24 cellular contexts compared by ENCODE assay signal in the genomic region with DNA sequence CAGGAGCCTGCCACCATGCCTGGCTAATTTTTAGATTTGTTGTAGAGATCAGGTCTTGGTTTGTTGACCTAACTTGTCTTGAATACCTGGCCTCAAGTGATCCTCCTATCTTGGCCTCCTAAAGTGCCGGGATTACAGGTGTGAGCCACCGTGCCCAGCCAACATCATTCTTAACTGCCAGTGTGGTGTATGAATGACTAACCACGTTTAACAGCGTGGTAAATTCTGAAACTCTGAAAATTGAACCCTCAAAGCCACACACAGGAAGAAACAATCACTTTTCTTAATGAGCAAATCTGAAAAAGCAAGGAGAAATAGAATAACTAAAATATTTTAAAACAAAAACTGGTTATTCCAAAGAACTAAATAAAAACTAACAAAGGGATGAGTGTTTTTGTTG. TPM values are rescaled to one million over a fixed set of nuclear protein-coding genes. Genes with fewer than 3 reads are reported as not detected.
DNase-seq lines count a peak whose midpoint lies in the region; ATAC-seq and TF ChIP-seq lines count a peak whose summit lies in the region.
"Had no signal": no experiment of that assay in that cellular context is flagged by ENCODE, and none has a peak within 500 bp of the region (broad histone marks: within the 10 kb centered on the region; RNA-seq: fewer than 3 reads in every experiment).

No MANE protein-coding gene starts in this region.

- ATAC-seq in activated T-cell treated with anti-CD3 and anti-CD28 coated beads, Interleukin-2, amount 50 U/mL, for 72 hours (replicated peaks in 1 of 2) = peak; percentile 52 to 66
- peak; percentile 67; the same call in 2 of the 3 replicates for ATAC-seq in DND-41 (ENCODE audit: insufficient read depth, low read depth)
- no peak for ATAC-seq in PC-3
- no peak for ATAC-seq in GM19023 (IDR thresholded peaks at IDR 0.05; ENCODE audit: unreplicated experiment)
- ATAC-seq: GM23338 had no signal

- H3K4me3 ChIP-seq in DND-41 (ENCODE audit: low read depth in 1 of 2, low read length in 2 of 2) = no peak overlapping the region
- H3K4me3 ChIP-seq in PC-3 (ENCODE audit: low read length) = no peak overlapping the region
- H3K4me3 ChIP-seq: GM23338 had no signal

- H3K4me1 ChIP-seq in DND-41 (ENCODE audit: insufficient read depth, low read length) (no peaks in the 10 kb centered on the region), PC-3 (ENCODE audit: insufficient read depth, low read length) (peaks cover 11% of the 10 kb centered on the region)

- H3K9ac ChIP-seq in DND-41 (ENCODE audit: low read depth, low read length) (no peak overlapping the region), PC-3 (ENCODE audit: low read length) (no peak overlapping the region)

- H2AFZ ChIP-seq in DND-41 (ENCODE audit: low read depth, low read length) (no peak overlapping the region), PC-3 (ENCODE audit: low read length) (no peak overlapping the region)
- H2AFZ ChIP-seq: GM23338 had no signal

- no peak overlapping the region for H3K4me2 ChIP-seq in DND-41 (ENCODE audit: insufficient read depth, low read length)
- H3K4me2 ChIP-seq in PC-3 (ENCODE audit: low read length) = no peak overlapping the region
- H3K4me2 ChIP-seq: GM23338 had no signal

- POLR2A ChIA-PET in activated CD4-positive, alpha-beta memory T cell treated with anti-CD3 and anti-CD28 coated beads for 36 hours (lab: Charles Lee) = no interaction called here
- POLR2A ChIA-PET in PC-3 (lab: Charles Lee; ENCODE audit: unreplicated experiment) = no interaction called here

- no peaks in the 10 kb centered on the region for H3K9me3 ChIP-seq in DND-41 (ENCODE audit: insufficient read depth, low read length, severe bottlenecking)
- H3K9me3 ChIP-seq in PC-3 (ENCODE audit: low read length) = no peaks in the 10 kb centered on the region

- peak; percentile 12 to 22 for DNase-seq in activated T-cell treated with anti-CD3 and anti-CD28 coated beads, Interleukin-2, amount 50 U/mL, for 72 hours
- DNase-seq in activated T-cell treated with anti-CD3 and anti-CD28 coated beads for 4 hours = no peak
- no peak for DNase-seq in DND-41
- DNase-seq in activated CD4-positive, alpha-beta memory T cell treated with anti-CD3 and anti-CD28 coated beads for 36 hours = peak; percentile 35
- DNase-seq in progenitor cell of endocrine pancreas (ENCODE audit: low spot score, unreplicated experiment) = no peak
- DNase-seq in PC-3 = no peak
- no peak for DNase-seq in anterior cingulate cortex (lab: John Stamatoyannopoulos, UW)
- DNase-seq: ACHN, C1 segment of cervical spinal cord, DMS 273 treated with DMSO at 0.1 percent for 48 hours, GF-D8, HCEC 1CT, NCI-H1048, NCI-H1436, NCI-H1930, NCI-H226, NCI-H526, Right ventricle myocardium superior had no signal

- TF ChIP-seq CTCF in DND-41 (IDR thresholded peaks at IDR 0.05; ENCODE audit: borderline replicate concordance, extremely low read depth, low read length, poor library complexity, severe bottlenecking) (no peak), progenitor cell of endocrine pancreas (IDR thresholded peaks at IDR 0.05; ENCODE audit: unreplicated experiment) (no peak), PC-3 (conservative IDR thresholded peaks at IDR 0.05; ENCODE audit: low read depth, low read length) (no peak)

- CTCF ChIA-PET in activated CD4-positive, alpha-beta memory T cell treated with anti-CD3 and anti-CD28 coated beads for 36 hours (lab: Charles Lee) = interaction anchor here (2.2 kb wide), 1 partner anchor 181 kb away, joined by 8 read pairs; no protein-coding TSS in a partner anchor
- CTCF ChIA-PET in PC-3 (lab: Charles Lee) = no interaction called here

- peaks cover 4 to 11% of the 10 kb centered on the region in 2 donors for H3K36me3 Mint-ChIP-seq in activated T-cell treated with anti-CD3 and anti-CD28 coated beads, Interleukin-2, amount 50 U/mL, for 72 hours (ENCODE audit: insufficient read depth in 2 of 2)
- H3K36me3 Mint-ChIP-seq in activated CD4-positive, alpha-beta memory T cell treated with anti-CD3 and anti-CD28 coated beads for 36 hours = peaks cover 27% of the 10 kb centered on the region
- H3K36me3 Mint-ChIP-seq in progenitor cell of endocrine pancreas (ENCODE audit: insufficient read depth) = peaks cover 13% of the 10 kb centered on the region

- H3K27me3 ChIP-seq in DND-41 (ENCODE audit: insufficient read depth, low read length, poor library complexity) (no peaks in the 10 kb centered on the region), PC-3 (ENCODE audit: low read length) (no peaks in the 10 kb centered on the region)

- no peaks in the 10 kb centered on the region for H3K9me3 Mint-ChIP-seq in activated T-cell treated with anti-CD3 and anti-CD28 coated beads, Interleukin-2, amount 50 U/mL, for 72 hours
- no peaks in the 10 kb centered on the region for H3K9me3 Mint-ChIP-seq in activated CD4-positive, alpha-beta memory T cell treated with anti-CD3 and anti-CD28 coated beads for 36 hours
- no peaks in the 10 kb centered on the region for H3K9me3 Mint-ChIP-seq in progenitor cell of endocrine pancreas (ENCODE audit: low read depth)

- H3K27ac Mint-ChIP-seq in activated T-cell treated with anti-CD3 and anti-CD28 coated beads, Interleukin-2, amount 50 U/mL, for 72 hours = no peak overlapping the region
- no peak overlapping the region for H3K27ac Mint-ChIP-seq in activated CD4-positive, alpha-beta memory T cell treated with anti-CD3 and anti-CD28 coated beads for 36 hours
- H3K27ac Mint-ChIP-seq in progenitor cell of endocrine pancreas = peak overlapping the region; percentile 49
- H3K27ac Mint-ChIP-seq: GM23338 had no signal

- H3K36me3 ChIP-seq in DND-41 (ENCODE audit: insufficient read depth, low read length) (peaks cover 20% of the 10 kb centered on the region), PC-3 (ENCODE audit: low read depth, low read length) (0 out of 2 replicates have a peak, but pooled peaks cover 4% of the 10 kb centered on the region)

- H3K4me1 Mint-ChIP-seq in activated T-cell treated with anti-CD3 and anti-CD28 coated beads, Interleukin-2, amount 50 U/mL, for 72 hours (ENCODE audit: low read depth) = peaks cover 38% of the 10 kb centered on the region
- H3K4me1 Mint-ChIP-seq in activated CD4-positive, alpha-beta memory T cell treated with anti-CD3 and anti-CD28 coated beads for 36 hours (ENCODE audit: low read depth) = peaks cover 23% of the 10 kb centered on the region
- no peaks in the 10 kb centered on the region for H3K4me1 Mint-ChIP-seq in progenitor cell of endocrine pancreas (ENCODE audit: low read depth)
- H3K4me1 Mint-ChIP-seq: GM23338 had no signal

- no peaks in the 10 kb centered on the region for H3K9me2 ChIP-seq in PC-3 (replicated peaks; ENCODE audit: low read length)

- H4K20me1 ChIP-seq in DND-41 (ENCODE audit: insufficient read depth, low read length) = peaks cover 4% of the 10 kb centered on the region
- no peaks in the 10 kb centered on the region for H4K20me1 ChIP-seq in PC-3 (ENCODE audit: low read length)

- no peaks in the 10 kb centered on the region for H3F3A ChIP-seq in PC-3 (ENCODE audit: low read length, unreplicated experiment)

- intact Hi-C loops in activated CD4-positive, alpha-beta memory T cell treated with anti-CD3 and anti-CD28 coated beads for 36 hours (cut with micrococcal nuclease) = loop anchor here (5.0 kb wide), 1 partner anchor 145 kb away; a partner anchor contains a TSS
- intact Hi-C loops in PC-3 (cut with micrococcal nuclease) = loop anchor here (5.0 kb wide), 2 partner anchors 85 to 145 kb away; a partner anchor contains a TSS

- H3K4me3 Mint-ChIP-seq in activated T-cell treated with anti-CD3 and anti-CD28 coated beads, Interleukin-2, amount 50 U/mL, for 72 hours = no peak overlapping the region
- no peak overlapping the region for H3K4me3 Mint-ChIP-seq in activated CD4-positive, alpha-beta memory T cell treated with anti-CD3 and anti-CD28 coated beads for 36 hours
- H3K4me3 Mint-ChIP-seq in progenitor cell of endocrine pancreas (ENCODE audit: low read depth) = no peak overlapping the region
- H3K4me3 Mint-ChIP-seq: GM23338 had no signal

- no peak overlapping the region for H3K27ac ChIP-seq in DND-41 (ENCODE audit: low read length)
- no peak overlapping the region for H3K27ac ChIP-seq in PC-3 (ENCODE audit: low read length)
- H3K27ac ChIP-seq: HL-60 had no signal

- no peaks in the 10 kb centered on the region for H3K27me3 Mint-ChIP-seq in activated T-cell treated with anti-CD3 and anti-CD28 coated beads, Interleukin-2, amount 50 U/mL, for 72 hours (ENCODE audit: low read depth)
- H3K27me3 Mint-ChIP-seq in activated CD4-positive, alpha-beta memory T cell treated with anti-CD3 and anti-CD28 coated beads for 36 hours = no peaks in the 10 kb centered on the region
- no peaks in the 10 kb centered on the region for H3K27me3 Mint-ChIP-seq in progenitor cell of endocrine pancreas

- H3K79me2 ChIP-seq in DND-41 (ENCODE audit: insufficient read depth, low read length) (peaks cover 14% of the 10 kb centered on the region), PC-3 (ENCODE audit: low read length) (peaks cover 39% of the 10 kb centered on the region)

- no TSS peak for BruUV-seq in PC-3 (replicated peaks; lab: Mats Ljungman, UMichigan)

RNA-seq across cellular contexts. Expression of gene TMEM9B, which starts 7.4 kb away (rescaled TPM):
- 10 to 100 TPM; 19.9 to 20.7 TPM for total RNA-seq in activated T-cell treated with anti-CD3 and anti-CD28 coated beads, Interleukin-2, amount 50 U/mL, for 72 hours
- 10 to 100 TPM; 17.5 to 19.1 TPM for total RNA-seq in activated CD4-positive, alpha-beta memory T cell treated with anti-CD3 and anti-CD28 coated beads for 36 hours
- total RNA-seq in progenitor cell of endocrine pancreas (20.4 and 21.2 TPM in 2 replicates), PC-3 (2014; rRNA removed) (32.0 and 42.1 TPM in 2 replicates)

RNA-seq across cellular contexts. Expression of gene ASCL3, which starts 14.0 kb away (rescaled TPM):
- total RNA-seq in activated T-cell treated with anti-CD3 and anti-CD28 coated beads, Interleukin-2, amount 50 U/mL, for 72 hours = not detected
- total RNA-seq in activated CD4-positive, alpha-beta memory T cell treated with anti-CD3 and anti-CD28 coated beads for 36 hours = not detected
- not detected in 2 replicates for total RNA-seq in progenitor cell of endocrine pancreas
- total RNA-seq in PC-3 (2014; rRNA removed) = not detected in 2 replicates
- total RNA-seq: Daoy, GM23338, HT1080, MCF 10A, Right ventricle myocardium superior had no signal

RNA-seq across cellular contexts. Expression of gene C11orf16, which starts 24.1 kb away (rescaled TPM):
- total RNA-seq in activated T-cell treated with anti-CD3 and anti-CD28 coated beads, Interleukin-2, amount 50 U/mL, for 72 hours = not detected
- total RNA-seq in activated CD4-positive, alpha-beta memory T cell treated with anti-CD3 and anti-CD28 coated beads for 36 hours = not detected
- total RNA-seq in progenitor cell of endocrine pancreas = not detected in 2 replicates
- not detected in 2 replicates for total RNA-seq in PC-3 (2014; rRNA removed)
- total RNA-seq: Daoy, GM23338, HT1080, MCF 10A, Right ventricle myocardium superior had no signal

RNA-seq across cellular contexts. Expression of gene AKIP1, which starts 45.9 kb away (rescaled TPM):
- 10 to 100 TPM; 27.2 to 27.7 TPM for total RNA-seq in activated T-cell treated with anti-CD3 and anti-CD28 coated beads, Interleukin-2, amount 50 U/mL, for 72 hours
- total RNA-seq in activated CD4-positive, alpha-beta memory T cell treated with anti-CD3 and anti-CD28 coated beads for 36 hours = 10 to 100 TPM; 37.9 to 39.9 TPM
- 15.7 and 16.5 TPM in 2 replicates for total RNA-seq in progenitor cell of endocrine pancreas
- total RNA-seq in PC-3 (2014; rRNA removed) = 25.3 and 29.5 TPM in 2 replicates

RNA-seq across cellular contexts. Expression of gene NRIP3, which starts 46.9 kb away (rescaled TPM):
- total RNA-seq in activated T-cell treated with anti-CD3 and anti-CD28 coated beads, Interleukin-2, amount 50 U/mL, for 72 hours = 1 to 10 TPM; 3.1 to 3.2 TPM
- total RNA-seq in activated CD4-positive, alpha-beta memory T cell treated with anti-CD3 and anti-CD28 coated beads for 36 hours = 1 to 10 TPM; 2.7 to 2.9 TPM
- 0.33 and 0.65 TPM in 2 replicates for total RNA-seq in progenitor cell of endocrine pancreas
- total RNA-seq in PC-3 (2014; rRNA removed) = not detected in 2 replicates

Comparison
In these comparisons a context has a peak if more than half of its experiments do, and no peak if none do; other contexts are left out.
1. DNase-seq: peak in activated T-cell treated with anti-CD3 and anti-CD28 coated beads, Interleukin-2, amount 50 U/mL, for 72 hours (2 of 2) and activated CD4-positive, alpha-beta memory T cell treated with anti-CD3 and anti-CD28 coated beads for 36 hours (single experiment); none in activated T-cell treated with anti-CD3 and anti-CD28 coated beads for 4 hours (single experiment), DND-41 (single experiment), progenitor cell of endocrine pancreas (single experiment), PC-3 (single experiment) and anterior cingulate cortex (0 of 58).
2. ATAC-seq: peak in activated T-cell treated with anti-CD3 and anti-CD28 coated beads, Interleukin-2, amount 50 U/mL, for 72 hours (2 of 2) and DND-41 (single experiment); none in PC-3 (single experiment) and GM19023 (single experiment).